Comparison of ENCODE assay signal across 1 cellular context in genomic region chr5:136006767-136007251, GRCh38.
TF ChIP-seq lines count a peak whose summit lies in the region.

No MANE protein-coding gene starts in this region.

TF ChIP-seq in endothelial cell of umbilical vein, 7 proteins besides CTCF, POLR2A, EP300 and RAD21:
- TF ChIP-seq MAX (IDR thresholded peaks at IDR 0.05; ENCODE audit: insufficient read depth, insufficient read length) (no peak), FOS (IDR thresholded peaks at IDR 0.05; ENCODE audit: borderline replicate concordance, insufficient read depth, low read length) (peak; percentile 15)
